Comparison of ENCODE assay signal across 8 cellular contexts in genomic region chr11:117178210-117179034, GRCh38. TPM values are rescaled to one million over a fixed set of nuclear protein-coding genes. Genes with fewer than 3 reads are reported as not detected.
DNase-seq lines count a peak whose midpoint lies in the region; ATAC-seq and TF ChIP-seq lines count a peak whose summit lies in the region.

TSS of gene SIDT2 (plus strand) at chr11:117178743. CDS start at chr11:117179264, 521 bp downstream.

- peaks cover 28% of the 10 kb centered on the region for H3K4me1 Mint-ChIP-seq in CD14-positive monocyte
- peaks cover 29% of the 10 kb centered on the region for H3K4me1 Mint-ChIP-seq in activated CD4-positive, alpha-beta memory T cell treated with anti-CD3 and anti-CD28 coated beads for 36 hours (ENCODE audit: low read depth)

- peaks cover 0 to 4% (median 0%) of the 10 kb centered on the region in 3 donors for H3K27me3 Mint-ChIP-seq in CD14-positive monocyte (ENCODE audit: low read depth in 3 of 3)
- no peaks in the 10 kb centered on the region for H3K27me3 Mint-ChIP-seq in activated CD4-positive, alpha-beta memory T cell treated with anti-CD3 and anti-CD28 coated beads for 36 hours

- H3K4me3 ChIP-seq in dorsolateral prefrontal cortex (peak within 1 kb of the TSS; percentile 69 to 100 (median 96)), liver (ENCODE audit: low read depth in 1 of 3, low read length in 3 of 3) (peak within 1 kb of the TSS; percentile 64 to 95 (median 70))

- ATAC-seq in GM19397 (IDR thresholded peaks at IDR 0.05; ENCODE audit: unreplicated experiment) (peak; percentile 93), HG03575 (IDR thresholded peaks at IDR 0.05; ENCODE audit: extremely low read depth, insufficient number of reproducible peaks, low FRiP score, unreplicated experiment) (peak; percentile 55)

- H3K9me3 ChIP-seq in liver (ENCODE audit: control insufficient read depth in 4 of 4, low read length in 3 of 4), result no peaks in the 10 kb centered on the region

- peaks cover 19 to 30% of the 10 kb centered on the region in 2 donors for H3K36me3 Mint-ChIP-seq in CD14-positive monocyte
- H3K36me3 Mint-ChIP-seq in activated CD4-positive, alpha-beta memory T cell treated with anti-CD3 and anti-CD28 coated beads for 36 hours, result no peaks in the 10 kb centered on the region

- no peak for TF ChIP-seq CTCF in CD14-positive monocyte (IDR thresholded peaks at IDR 0.05)
- TF ChIP-seq CTCF in dorsolateral prefrontal cortex (IDR thresholded peaks at IDR 0.05 in 54 of 56, conservative IDR thresholded peaks at IDR 0.05 in 2 of 56; ENCODE audit: low read depth in 1 of 56, partially characterized antibody in 56 of 56), result peak in 32 of 56 donors; percentile 3 to 57 (median 31)
- no peak for TF ChIP-seq CTCF in liver (IDR thresholded peaks at IDR 0.05; ENCODE audit: low read depth, low read length, missing input control)

- peak; percentile 85 for DNase-seq in CD14-positive monocyte (ENCODE audit: low spot score)
- DNase-seq in NCI-H82 treated with DMSO at 0.1 percent for 48 hours (lab: John Stamatoyannopoulos, UW; ENCODE audit: unreplicated experiment), result peak; percentile 69
- peak; percentile 94 for DNase-seq in activated CD4-positive, alpha-beta memory T cell treated with anti-CD3 and anti-CD28 coated beads for 36 hours
- DNase-seq in dorsolateral prefrontal cortex, result peak; percentile 91 to 97 (median 96)
- peak; percentile 89 for DNase-seq in stimulated activated CD4-positive, alpha-beta T cell treated with anti-CD3 and anti-CD28 coated beads, Interleukin-4, amount 100 ng/mL, for 24 hours

- H3K27me3 ChIP-seq in dorsolateral prefrontal cortex (no peaks in the 10 kb centered on the region), liver (ENCODE audit: control insufficient read depth in 4 of 4, insufficient read depth in 4 of 4, low read length in 3 of 4) (no peaks in the 10 kb centered on the region)

- TF ChIP-seq RAD21 in liver (IDR thresholded peaks at IDR 0.05), result peak; percentile 40 to 44

- H3K4me3 Mint-ChIP-seq in CD14-positive monocyte, result peak within 1 kb of the TSS; percentile 96 to 98
- peak within 1 kb of the TSS; percentile 92 for H3K4me3 Mint-ChIP-seq in activated CD4-positive, alpha-beta memory T cell treated with anti-CD3 and anti-CD28 coated beads for 36 hours

- 2% methylated on average over 51 of the region's 51 CpGs for WGBS in liver

- peaks cover 4 to 23% (median 18%) of the 10 kb centered on the region in 4 donors for H3K4me1 ChIP-seq in liver (ENCODE audit: control insufficient read depth in 4 of 4, insufficient read depth in 4 of 4, low read length in 3 of 4)

- CTCF ChIA-PET in activated CD4-positive, alpha-beta memory T cell treated with anti-CD3 and anti-CD28 coated beads for 36 hours (lab: Charles Lee), result interaction anchor here (0.7 to 5.1 kb wide), 7 partner anchors 12 to 52 kb away, joined by 3 to 61 read pairs (median 4); partner anchors contain the start of gene PAFAH1B2

- H3K9me3 Mint-ChIP-seq in CD14-positive monocyte, result no peaks in the 10 kb centered on the region
- H3K9me3 Mint-ChIP-seq in activated CD4-positive, alpha-beta memory T cell treated with anti-CD3 and anti-CD28 coated beads for 36 hours, result no peaks in the 10 kb centered on the region

- POLR2A ChIA-PET in activated CD4-positive, alpha-beta memory T cell treated with anti-CD3 and anti-CD28 coated beads for 36 hours (lab: Charles Lee), result interaction anchor here (0.8 to 2.9 kb wide), 6 partner anchors 25 to 80 kb away, joined by 3 to 23 read pairs (median 7); partner anchors contain the start of genes PAFAH1B2, PCSK7 and SIK3

- H3K36me3 ChIP-seq in liver (ENCODE audit: control insufficient read depth in 4 of 4, insufficient read depth in 3 of 4, low read depth in 1 of 4, low read length in 3 of 4), result peaks cover 0 to 10% (median 4%) of the 10 kb centered on the region in 4 donors

- peak within 1 kb of the TSS; percentile 87 to 97 (median 92) for H3K27ac Mint-ChIP-seq in CD14-positive monocyte
- peak within 1 kb of the TSS; percentile 79 for H3K27ac Mint-ChIP-seq in activated CD4-positive, alpha-beta memory T cell treated with anti-CD3 and anti-CD28 coated beads for 36 hours

- H3K27ac ChIP-seq in dorsolateral prefrontal cortex (peak within 1 kb of the TSS; percentile 70 to 98 (median 92)), liver (ENCODE audit: low read depth in 1 of 2, low read length in 2 of 2) (peak within 1 kb of the TSS; percentile 74 to 85)

- H3K9ac ChIP-seq in liver (ENCODE audit: low read depth in 1 of 2, low read length in 2 of 2), result peak within 1 kb of the TSS; percentile 67 to 76

- intact Hi-C loops in CD14-positive monocyte (cut with micrococcal nuclease) (no loop called here), dorsolateral prefrontal cortex (cut with DNase I) (loop anchor here (2.0 to 5.0 kb wide), 4 partner anchors 34 to 54 kb away; partner anchors contain the start of genes PAFAH1B2 (in 2 of the 2), PCSK7 (in 1 of the 2) and RNF214 (in 1 of the 2))
- intact Hi-C loops in activated CD4-positive, alpha-beta memory T cell treated with anti-CD3 and anti-CD28 coated beads for 36 hours (cut with micrococcal nuclease), result loop anchor here (1.0 kb wide), 2 partner anchors 34 to 52 kb away; partner anchors contain the start of gene PAFAH1B2

TF ChIP-seq in liver, 16 proteins besides CTCF, POLR2A, EP300 and RAD21:
- TF ChIP-seq HNF4A (conservative IDR thresholded peaks at IDR 0.05), result peak in 1 of 2 donors; percentile 43
- peak; percentile 15 to 22 for TF ChIP-seq RXRA (IDR thresholded peaks at IDR 0.05)
- no peak for TF ChIP-seq FOXA2 (IDR thresholded peaks at IDR 0.05)
- peak; percentile 46 to 85 for TF ChIP-seq JUND (IDR thresholded peaks at IDR 0.05)
- peak in 1 of 2 donors; percentile 88 for TF ChIP-seq EGR1 (IDR thresholded peaks at IDR 0.05; ENCODE audit: low read depth in 2 of 2)
- peak; percentile 52 for TF ChIP-seq SP1 (IDR thresholded peaks at IDR 0.05)
- TF ChIP-seq, protein P1, sequence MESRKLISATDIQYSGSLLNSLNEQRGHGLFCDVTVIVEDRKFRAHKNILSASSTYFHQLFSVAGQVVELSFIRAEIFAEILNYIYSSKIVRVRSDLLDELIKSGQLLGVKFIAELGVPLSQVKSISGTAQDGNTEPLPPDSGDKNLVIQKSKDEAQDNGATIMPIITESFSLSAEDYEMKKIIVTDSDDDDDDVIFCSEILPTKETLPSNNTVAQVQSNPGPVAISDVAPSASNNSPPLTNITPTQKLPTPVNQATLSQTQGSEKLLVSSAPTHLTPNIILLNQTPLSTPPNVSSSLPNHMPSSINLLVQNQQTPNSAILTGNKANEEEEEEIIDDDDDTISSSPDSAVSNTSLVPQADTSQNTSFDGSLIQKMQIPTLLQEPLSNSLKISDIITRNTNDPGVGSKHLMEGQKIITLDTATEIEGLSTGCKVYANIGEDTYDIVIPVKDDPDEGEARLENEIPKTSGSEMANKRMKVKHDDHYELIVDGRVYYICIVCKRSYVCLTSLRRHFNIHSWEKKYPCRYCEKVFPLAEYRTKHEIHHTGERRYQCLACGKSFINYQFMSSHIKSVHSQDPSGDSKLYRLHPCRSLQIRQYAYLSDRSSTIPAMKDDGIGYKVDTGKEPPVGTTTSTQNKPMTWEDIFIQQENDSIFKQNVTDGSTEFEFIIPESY (IDR thresholded peaks at IDR 0.05), result no peak
- TF ChIP-seq, protein P2, sequence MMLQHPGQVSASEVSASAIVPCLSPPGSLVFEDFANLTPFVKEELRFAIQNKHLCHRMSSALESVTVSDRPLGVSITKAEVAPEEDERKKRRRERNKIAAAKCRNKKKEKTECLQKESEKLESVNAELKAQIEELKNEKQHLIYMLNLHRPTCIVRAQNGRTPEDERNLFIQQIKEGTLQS (IDR thresholded peaks at IDR 0.05), result no peak
- TF ChIP-seq TAF1 (conservative IDR thresholded peaks at IDR 0.05), result peak; percentile 50
- TF ChIP-seq, protein P3, sequence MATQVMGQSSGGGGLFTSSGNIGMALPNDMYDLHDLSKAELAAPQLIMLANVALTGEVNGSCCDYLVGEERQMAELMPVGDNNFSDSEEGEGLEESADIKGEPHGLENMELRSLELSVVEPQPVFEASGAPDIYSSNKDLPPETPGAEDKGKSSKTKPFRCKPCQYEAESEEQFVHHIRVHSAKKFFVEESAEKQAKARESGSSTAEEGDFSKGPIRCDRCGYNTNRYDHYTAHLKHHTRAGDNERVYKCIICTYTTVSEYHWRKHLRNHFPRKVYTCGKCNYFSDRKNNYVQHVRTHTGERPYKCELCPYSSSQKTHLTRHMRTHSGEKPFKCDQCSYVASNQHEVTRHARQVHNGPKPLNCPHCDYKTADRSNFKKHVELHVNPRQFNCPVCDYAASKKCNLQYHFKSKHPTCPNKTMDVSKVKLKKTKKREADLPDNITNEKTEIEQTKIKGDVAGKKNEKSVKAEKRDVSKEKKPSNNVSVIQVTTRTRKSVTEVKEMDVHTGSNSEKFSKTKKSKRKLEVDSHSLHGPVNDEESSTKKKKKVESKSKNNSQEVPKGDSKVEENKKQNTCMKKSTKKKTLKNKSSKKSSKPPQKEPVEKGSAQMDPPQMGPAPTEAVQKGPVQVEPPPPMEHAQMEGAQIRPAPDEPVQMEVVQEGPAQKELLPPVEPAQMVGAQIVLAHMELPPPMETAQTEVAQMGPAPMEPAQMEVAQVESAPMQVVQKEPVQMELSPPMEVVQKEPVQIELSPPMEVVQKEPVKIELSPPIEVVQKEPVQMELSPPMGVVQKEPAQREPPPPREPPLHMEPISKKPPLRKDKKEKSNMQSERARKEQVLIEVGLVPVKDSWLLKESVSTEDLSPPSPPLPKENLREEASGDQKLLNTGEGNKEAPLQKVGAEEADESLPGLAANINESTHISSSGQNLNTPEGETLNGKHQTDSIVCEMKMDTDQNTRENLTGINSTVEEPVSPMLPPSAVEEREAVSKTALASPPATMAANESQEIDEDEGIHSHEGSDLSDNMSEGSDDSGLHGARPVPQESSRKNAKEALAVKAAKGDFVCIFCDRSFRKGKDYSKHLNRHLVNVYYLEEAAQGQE (IDR thresholded peaks at IDR 0.05), result peak; percentile 81
- TF ChIP-seq YY1 (IDR thresholded peaks at IDR 0.05), result peak; percentile 69
- TF ChIP-seq NR2F2 (IDR thresholded peaks at IDR 0.05), result no peak
- TF ChIP-seq MAX (IDR thresholded peaks at IDR 0.05), result peak; percentile 100
- no peak for TF ChIP-seq FOXA1 (IDR thresholded peaks at IDR 0.05)
- no peak for TF ChIP-seq HNF4G (IDR thresholded peaks at IDR 0.05)
- TF ChIP-seq GABPA (IDR thresholded peaks at IDR 0.05 in 1 of 2, conservative IDR thresholded peaks at IDR 0.05 in 1 of 2), result peak in 1 of 2 donors; percentile 78

RNA-seq across cellular contexts. Expression of gene SIDT2, which starts in this region (rescaled TPM):
- polyA plus RNA-seq in CD14-positive monocyte (10 to 100 TPM; 21.8 to 41.8 TPM), liver (10 to 100 TPM; 11.2 to 23.1 TPM)
- total RNA-seq in activated CD4-positive, alpha-beta memory T cell treated with anti-CD3 and anti-CD28 coated beads for 36 hours, result 10 to 100 TPM; 21.5 to 26.0 TPM
- total RNA-seq in dorsolateral prefrontal cortex (100 to 1,000 TPM in 5 of 120 experiments, 10 to 100 TPM in 115; 44.3 to 113 (median 69.8) TPM), liver (10 to 100 TPM; 21.7 to 42.9 TPM)

Comparison
In these comparisons a context has a peak if more than half of its experiments do, and no peak if none do; other contexts are left out.
1. Peak in every context shown above with its lines: DNase-seq, ATAC-seq, H3K4me3 ChIP-seq and H3K27ac ChIP-seq.
2. CTCF ChIP-seq: peak in dorsolateral prefrontal cortex (32 of 56); none in CD14-positive monocyte (single experiment) and liver (single experiment).
3. intact Hi-C loops: an anchor here in activated CD4-positive, alpha-beta memory T cell treated with anti-CD3 and anti-CD28 coated beads for 36 hours (1.0 kb wide) and dorsolateral prefrontal cortex (2.0 to 5.0 kb wide); none called in CD14-positive monocyte.